9 cellular contexts compared by ENCODE assay signal in the genomic region with DNA sequence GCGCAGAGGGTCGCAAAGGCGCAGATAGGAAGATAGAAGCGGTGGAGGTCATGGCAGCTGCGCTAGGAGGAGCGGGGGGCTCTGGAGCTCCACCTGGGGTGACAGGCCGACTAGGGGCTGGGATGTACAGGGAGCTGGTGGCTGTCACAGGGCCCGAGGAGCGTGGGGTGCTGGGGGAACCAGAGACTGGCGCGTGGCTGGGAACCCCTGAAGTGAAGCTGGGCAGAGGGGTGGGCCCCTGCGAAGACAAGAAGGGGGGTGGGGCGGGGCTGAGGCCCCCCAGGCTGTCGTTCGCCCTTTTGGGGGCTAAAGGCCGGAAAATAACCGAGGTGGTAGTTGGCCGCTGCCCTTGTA. TPM values are rescaled to one million over a fixed set of nuclear protein-coding genes. Genes with fewer than 3 reads are reported as not detected.
A peak's percentile ranks its signal among the peaks of the same experiment; 100 is the strongest.
DNase-seq lines count a peak whose midpoint lies in the region; ATAC-seq and TF ChIP-seq lines count a peak whose summit lies in the region.
"Had no signal": no experiment of that assay in that cellular context is flagged by ENCODE, and none has a peak within 500 bp of the region (broad histone marks: within the 10 kb centered on the region; RNA-seq: fewer than 3 reads in every experiment).

No MANE protein-coding gene starts in this region.

- no peak for ATAC-seq in left lobe of liver

- CTCF ChIA-PET in AG04449 (lab: Yijun Ruan, JAX): interaction anchor here (0.7 to 30.3 kb wide), 5 partner anchors 10 to 119 kb away, joined by 3 to 560 read pairs (median 3); no protein-coding TSS in a partner anchor

- H3K4me1 Mint-ChIP-seq in IgD-negative memory B cell: peaks cover 10 to 15% (median 10%) of the 10 kb centered on the region in 3 donors
- peaks cover 41% of the 10 kb centered on the region for H3K4me1 Mint-ChIP-seq in nephron progenitor cell

- POLR2A ChIA-PET in AG04449 (lab: Yijun Ruan, JAX): no interaction called here

- peak overlapping the region in 3 of 4 donors; percentile 71 to 86 (median 83) for H3K4me3 Mint-ChIP-seq in IgD-negative memory B cell
- H3K4me3 Mint-ChIP-seq in nephron progenitor cell: peak overlapping the region; percentile 68

- H3K27me3 Mint-ChIP-seq in IgD-negative memory B cell: no peaks in the 10 kb centered on the region
- peaks cover 9% of the 10 kb centered on the region for H3K27me3 Mint-ChIP-seq in nephron progenitor cell (ENCODE audit: low read depth, poor library complexity)

- TF ChIP-seq CTCF in AG04449 (IDR thresholded peaks at IDR 0.05; ENCODE audit: insufficient read depth, low read length, missing control alignments): no peak
- TF ChIP-seq CTCF in epithelial cell of esophagus (IDR thresholded peaks at IDR 0.05; ENCODE audit: insufficient read depth, low read depth, low read length, missing control alignments): no peak
- no peak for TF ChIP-seq CTCF in nephron progenitor cell (IDR thresholded peaks at IDR 0.05)

- DNase-seq in AG04449 (ENCODE audit: low read depth, low spot score) (no peak), epithelial cell of esophagus (ENCODE audit: low read depth) (no peak), nephron progenitor cell (no peak), NCI-H82 (lab: John Stamatoyannopoulos, UW) (no peak), NCI-H82 treated with DMSO at 0.1 percent for 48 hours (lab: John Stamatoyannopoulos, UW; ENCODE audit: unreplicated experiment) (no peak), left lobe of liver (ENCODE audit: low spot score) (no peak)
- no peak for DNase-seq in NK-92 treated with Interleukin-12 subunit alpha and Interleukin-12 subunit beta, amount 100 ng/mL, for 24 hours (lab: John Stamatoyannopoulos, UW)

- H3K27ac Mint-ChIP-seq in IgD-negative memory B cell: peak overlapping the region in 1 of 3 donors; percentile 43
- no peak overlapping the region for H3K27ac Mint-ChIP-seq in nephron progenitor cell

- H3K36me3 Mint-ChIP-seq in IgD-negative memory B cell (no peaks in the 10 kb centered on the region), nephron progenitor cell (ENCODE audit: low read depth) (no peaks in the 10 kb centered on the region)

- H3K4me3 ChIP-seq in AG04449 (ENCODE audit: low read depth, low read length) (peak overlapping the region; percentile 46), epithelial cell of esophagus (ENCODE audit: low read length) (peak overlapping the region; percentile 57)
- H3K4me3 ChIP-seq: SJSA1 had no signal

- H3K9me3 Mint-ChIP-seq in IgD-negative memory B cell (no peaks in the 10 kb centered on the region), nephron progenitor cell (no peaks in the 10 kb centered on the region)

RNA-seq across cellular contexts. Expression of a gene that starts 6.6 kb away (rescaled TPM):
- not detected for polyA plus RNA-seq in IgD-negative memory B cell
- total RNA-seq in left lobe of liver: not detected
- total RNA-seq: SJSA1 had no signal

RNA-seq across cellular contexts. Expression of a gene that starts 8.0 kb away (rescaled TPM):
- not detected for polyA plus RNA-seq in IgD-negative memory B cell
- not detected for total RNA-seq in left lobe of liver
- total RNA-seq: SJSA1 had no signal

RNA-seq across cellular contexts. Expression of a gene that starts 50.1 kb away (rescaled TPM):
- polyA plus RNA-seq in IgD-negative memory B cell: 0.99 TPM
- 6.6 TPM for total RNA-seq in left lobe of liver

RNA-seq across cellular contexts. Expression of a gene that starts 56.7 kb away (rescaled TPM):
- 0.75 TPM for polyA plus RNA-seq in IgD-negative memory B cell
- 4.8 TPM for total RNA-seq in left lobe of liver
